22 cellular contexts compared by ENCODE assay signal in genomic region chr10:3647074-3647473, GRCh38.
DNase-seq lines count a peak whose midpoint lies in the region; ATAC-seq and TF ChIP-seq lines count a peak whose summit lies in the region.
"Had no signal": no experiment of that assay in that cellular context is flagged by ENCODE, and none has a peak within 500 bp of the region (broad histone marks: within the 10 kb centered on the region; RNA-seq: fewer than 3 reads in every experiment).

No MANE protein-coding gene starts in this region.

- H3K9ac ChIP-seq in OCI-LY3 (ENCODE audit: low read length) (0 out of 2 replicates have a peak overlapping the region, but pooled peaks have one; percentile 16), neural progenitor cell (no peak overlapping the region)
- H3K9ac ChIP-seq: GM23248 had no signal

- no peak for TF ChIP-seq POLR2A in adrenal gland (IDR thresholded peaks at IDR 0.05)

- ATAC-seq in GM18520 (IDR thresholded peaks at IDR 0.05; ENCODE audit: unreplicated experiment) = peak; percentile 83
- ATAC-seq in GM21576 (IDR thresholded peaks at IDR 0.05; ENCODE audit: unreplicated experiment) = peak; percentile 87
- peak; percentile 78 for ATAC-seq in HG03103 (IDR thresholded peaks at IDR 0.05; ENCODE audit: low read depth, unreplicated experiment)
- no peak for ATAC-seq in GM18861 (IDR thresholded peaks at IDR 0.05; ENCODE audit: unreplicated experiment)
- ATAC-seq: activated CD4-positive, alpha-beta T cell treated with anti-CD3 and anti-CD28 coated beads for 36 hours; K562; naive thymus-derived CD4-positive, alpha-beta T cell had no signal

- H3K4me1 ChIP-seq in OCI-LY3 (ENCODE audit: low read length) (peaks cover 27% of the 10 kb centered on the region), neural progenitor cell (no peaks in the 10 kb centered on the region), adrenal gland (replicated peaks in 1 of 2) (no peaks in the 10 kb centered on the region)
- H3K4me1 ChIP-seq: ascending aorta, uterus had no signal

- H3K27ac Mint-ChIP-seq in neural progenitor cell = no peak overlapping the region
- H3K27ac Mint-ChIP-seq: activated CD4-positive, alpha-beta T cell treated with anti-CD3 and anti-CD28 coated beads for 36 hours; endodermal cell; naive thymus-derived CD4-positive, alpha-beta T cell had no signal

- WGBS in adrenal gland, 4 donors = 65 to 82% (median 80%) methylated on average over 8 of the region's 8 CpGs

- H3K36me3 ChIP-seq in OCI-LY3 (replicated peaks; ENCODE audit: low read depth, low read length) (no peaks in the 10 kb centered on the region), neural progenitor cell (no peaks in the 10 kb centered on the region), adrenal gland (replicated peaks in 1 of 2) (no peaks in the 10 kb centered on the region)
- H3K36me3 ChIP-seq: ascending aorta, uterus had no signal

- H3K4me1 Mint-ChIP-seq in neural progenitor cell = peaks cover 13% of the 10 kb centered on the region
- H3K4me1 Mint-ChIP-seq: activated CD4-positive, alpha-beta T cell treated with anti-CD3 and anti-CD28 coated beads for 36 hours; endodermal cell had no signal

- H3K9me3 ChIP-seq in OCI-LY3 (ENCODE audit: insufficient read depth, low read length) (no peaks in the 10 kb centered on the region), neural progenitor cell (ENCODE audit: low read depth) (no peaks in the 10 kb centered on the region), adrenal gland (replicated peaks in 1 of 3) (no peaks in the 10 kb centered on the region)
- H3K9me3 ChIP-seq: ascending aorta, uterus had no signal

- H3K4me3 Mint-ChIP-seq in neural progenitor cell = no peak overlapping the region
- H3K4me3 Mint-ChIP-seq: activated CD4-positive, alpha-beta T cell treated with anti-CD3 and anti-CD28 coated beads for 36 hours; endodermal cell; naive thymus-derived CD4-positive, alpha-beta T cell had no signal

- H3F3A ChIP-seq in neural progenitor cell (ENCODE audit: low read depth) = no peaks in the 10 kb centered on the region

- DNase-seq in DMS 273 treated with DMSO at 0.1 percent for 48 hours (lab: John Stamatoyannopoulos, UW) = no peak
- no peak for DNase-seq in neural progenitor cell (ENCODE audit: low spot score)
- DNase-seq in adrenal gland = no peak
- DNase-seq: activated CD4-positive, alpha-beta T cell treated with anti-CD3 and anti-CD28 coated beads for 36 hours; activated naive CD4-positive, alpha-beta T cell; EL; endodermal cell; GM23248; naive thymus-derived CD4-positive, alpha-beta T cell; NCI-H1048; NCI-H748 treated with DMSO at 0.1 percent for 48 hours; posterior cingulate gyrus; stimulated activated CD4-positive, alpha-beta T cell treated with anti-CD3 and anti-CD28 coated beads, Interleukin-4, amount 100 ng/mL, for 1 hour; substantia nigra; uterus had no signal

- H3K4me2 ChIP-seq in OCI-LY3 (ENCODE audit: low read length) (peak overlapping the region; percentile 75), neural progenitor cell (no peak overlapping the region)

- H3K27me3 Mint-ChIP-seq in neural progenitor cell (ENCODE audit: insufficient read depth, low read depth) = peaks cover 5% of the 10 kb centered on the region

- TF ChIP-seq CTCF in OCI-LY3 (IDR thresholded peaks at IDR 0.05; ENCODE audit: low read depth, low read length) (no peak), neural progenitor cell (IDR thresholded peaks at IDR 0.05) (no peak), adrenal gland (IDR thresholded peaks at IDR 0.05) (no peak)

- H3K4me3 ChIP-seq in OCI-LY3 (ENCODE audit: low read length) (peak overlapping the region; percentile 64), neural progenitor cell (no peak overlapping the region), adrenal gland (no peak overlapping the region)
- H3K4me3 ChIP-seq: ascending aorta, GM23248, K562, uterus had no signal

- H3K27ac ChIP-seq in OCI-LY3 (ENCODE audit: low read length) (no peak overlapping the region), neural progenitor cell (no peak overlapping the region), adrenal gland (no peak overlapping the region)
- H3K27ac ChIP-seq: ascending aorta, GM23248, uterus had no signal

- H2AFZ ChIP-seq in OCI-LY3 (ENCODE audit: low read depth, low read length) (no peak overlapping the region), neural progenitor cell (replicated peaks) (no peak overlapping the region)
- H2AFZ ChIP-seq: GM23248 had no signal

- intact Hi-C loops in adrenal gland (cut with DNase I) = no loop called here

- no peaks in the 10 kb centered on the region for H4K20me1 ChIP-seq in OCI-LY3 (ENCODE audit: insufficient read depth, low read length)
- H4K20me1 ChIP-seq in neural progenitor cell (ENCODE audit: low read depth) = no peaks in the 10 kb centered on the region

- H3K27me3 ChIP-seq in OCI-LY3 (ENCODE audit: low read depth, low read length) (peaks cover 6% of the 10 kb centered on the region; the same call in 1 of the 2 replicates), neural progenitor cell (no peaks in the 10 kb centered on the region), adrenal gland (no peaks in the 10 kb centered on the region)
- H3K27me3 ChIP-seq: ascending aorta, uterus had no signal

- H3K9me3 Mint-ChIP-seq in neural progenitor cell = peaks cover 4% of the 10 kb centered on the region
- H3K9me3 Mint-ChIP-seq: endodermal cell had no signal

- H3K79me2 ChIP-seq in OCI-LY3 (ENCODE audit: low read length) = no peaks in the 10 kb centered on the region
- no peaks in the 10 kb centered on the region for H3K79me2 ChIP-seq in neural progenitor cell (ENCODE audit: low read depth)

- H3K36me3 Mint-ChIP-seq in neural progenitor cell = no peaks in the 10 kb centered on the region
- H3K36me3 Mint-ChIP-seq: naive thymus-derived CD4-positive, alpha-beta T cell had no signal
